ENCODE assay signal across 1 cellular context in the genomic region with DNA sequence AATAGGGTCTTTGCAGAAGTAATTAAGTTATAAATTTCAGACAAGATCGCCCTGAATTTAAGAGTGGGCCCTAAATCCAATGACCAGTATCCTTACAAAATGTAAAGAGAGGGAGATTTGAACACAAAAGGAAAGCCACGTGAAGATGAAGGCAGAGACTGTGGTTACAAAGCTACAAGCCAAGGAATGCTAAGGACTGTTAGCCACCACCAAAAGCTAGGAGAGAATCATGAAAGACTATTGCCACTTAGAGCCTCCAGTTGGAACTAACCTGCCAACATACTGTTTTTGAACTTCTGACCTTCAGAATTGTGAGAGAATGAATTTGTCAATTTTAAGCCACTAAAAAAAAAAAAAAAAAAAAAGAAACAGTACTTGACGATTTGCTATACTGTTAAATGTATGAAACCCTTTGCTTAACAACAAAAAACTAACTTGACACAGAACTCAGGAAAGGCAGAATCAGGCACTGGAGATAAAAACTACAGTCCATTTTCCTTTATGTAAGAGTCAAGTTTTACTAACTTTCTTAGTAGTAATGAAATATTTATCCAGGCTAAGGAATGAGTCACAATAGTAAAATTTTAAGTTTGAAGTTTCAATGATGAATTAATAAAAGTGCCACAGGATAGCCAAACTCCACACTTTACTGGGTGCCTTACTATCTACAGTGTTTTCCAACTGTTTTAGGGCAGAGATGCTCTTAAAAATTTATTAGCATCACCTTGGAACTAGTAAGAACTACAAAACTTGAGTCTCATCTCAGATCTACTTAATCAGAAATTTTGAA.
TF ChIP-seq lines count a peak whose summit lies in the region.

No MANE protein-coding gene starts in this region.

TF ChIP-seq in endothelial cell of umbilical vein, 7 proteins besides CTCF, POLR2A, EP300 and RAD21:
- TF ChIP-seq POLR2AphosphoS5 (IDR thresholded peaks at IDR 0.05; ENCODE audit: insufficient read depth, low read depth, low read length) (no peak), JUN (IDR thresholded peaks at IDR 0.05; ENCODE audit: borderline replicate concordance, insufficient read depth, insufficient read length, low read depth) (no peak), EZH2 (IDR thresholded peaks at IDR 0.05; ENCODE audit: borderline replicate concordance, low read depth, low read length, severe bottlenecking) (no peak), FOS (IDR thresholded peaks at IDR 0.05; ENCODE audit: borderline replicate concordance, insufficient read depth, low read length) (no peak), GATA2 (IDR thresholded peaks at IDR 0.05; ENCODE audit: insufficient read depth, insufficient read length, low read depth, low read length) (no peak)
- TF ChIP-seq, protein P1, sequence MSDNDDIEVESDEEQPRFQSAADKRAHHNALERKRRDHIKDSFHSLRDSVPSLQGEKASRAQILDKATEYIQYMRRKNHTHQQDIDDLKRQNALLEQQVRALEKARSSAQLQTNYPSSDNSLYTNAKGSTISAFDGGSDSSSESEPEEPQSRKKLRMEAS (IDR thresholded peaks at IDR 0.05; ENCODE audit: insufficient read depth, insufficient read length): no peak
